10 cellular contexts compared by ENCODE assay signal in the genomic region with DNA sequence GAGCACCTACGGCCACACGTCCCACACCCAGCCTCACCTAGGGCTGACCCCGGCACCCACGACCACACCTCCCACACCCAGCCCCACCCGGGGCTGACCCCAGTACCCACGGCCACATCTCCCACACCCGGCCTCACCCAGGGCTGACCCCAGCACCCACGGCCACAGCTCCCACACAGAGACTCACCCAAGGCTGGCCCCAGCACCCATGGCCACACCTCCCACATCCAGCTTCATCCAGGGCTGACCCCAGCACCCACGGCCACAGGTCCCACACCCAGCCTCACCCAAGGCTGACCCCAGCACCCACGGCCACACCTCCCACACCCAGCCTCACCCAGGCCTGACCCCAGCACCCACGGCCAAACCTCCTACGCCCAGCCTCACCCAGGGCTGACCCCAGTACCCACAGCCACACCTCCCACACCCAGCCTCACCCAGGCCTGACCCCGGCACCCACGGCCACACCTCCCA.
"Had no signal": no experiment of that assay in that cellular context is flagged by ENCODE, and none has a peak within 500 bp of the region (broad histone marks: within the 10 kb centered on the region; RNA-seq: fewer than 3 reads in every experiment).

No MANE protein-coding gene starts in this region.

- H3K27me3 ChIP-seq: gastrocnemius medialis, neutrophil, uterus had no signal

- H3K4me3 ChIP-seq: gastrocnemius medialis, prostate gland, uterus had no signal

- DNase-seq: activated CD4-positive, alpha-beta memory T cell treated with anti-CD3 and anti-CD28 coated beads, Interleukin-2, amount 10 ng/mL, durations not matched to agents 7 days and 5 days; activated CD4-positive, alpha-beta T cell treated with anti-CD3 and anti-CD28 coated beads for 36 hours; activated CD8-positive, alpha-beta memory T cell treated with anti-CD3 and anti-CD28 coated beads, Interleukin-2, amount 50 U/mL, for 48 hours; activated naive CD4-positive, alpha-beta T cell; activated naive CD8-positive, alpha-beta T cell treated with anti-CD3 and anti-CD28 coated beads, Interleukin-2, amount 50 U/mL, for 24 hours; gastrocnemius medialis; T-helper 9 cell; uterus had no signal

- H3K36me3 ChIP-seq: gastrocnemius medialis, neutrophil, prostate gland, uterus had no signal

- H3K9me3 ChIP-seq: gastrocnemius medialis, neutrophil, prostate gland, uterus had no signal

- H3K27ac Mint-ChIP-seq: activated CD4-positive, alpha-beta memory T cell treated with anti-CD3 and anti-CD28 coated beads, Interleukin-2, amount 10 ng/mL, durations not matched to agents 7 days and 5 days; activated CD4-positive, alpha-beta T cell treated with anti-CD3 and anti-CD28 coated beads for 36 hours; activated naive CD8-positive, alpha-beta T cell treated with anti-CD3 and anti-CD28 coated beads, Interleukin-2, amount 50 U/mL, for 24 hours had no signal

- H3K4me1 Mint-ChIP-seq: activated CD4-positive, alpha-beta memory T cell treated with anti-CD3 and anti-CD28 coated beads, Interleukin-2, amount 10 ng/mL, durations not matched to agents 7 days and 5 days; activated CD4-positive, alpha-beta T cell treated with anti-CD3 and anti-CD28 coated beads for 36 hours; activated naive CD8-positive, alpha-beta T cell treated with anti-CD3 and anti-CD28 coated beads, Interleukin-2, amount 50 U/mL, for 24 hours had no signal

- H3K27me3 Mint-ChIP-seq: activated CD4-positive, alpha-beta memory T cell treated with anti-CD3 and anti-CD28 coated beads, Interleukin-2, amount 10 ng/mL, durations not matched to agents 7 days and 5 days; activated CD4-positive, alpha-beta T cell treated with anti-CD3 and anti-CD28 coated beads for 36 hours; activated naive CD8-positive, alpha-beta T cell treated with anti-CD3 and anti-CD28 coated beads, Interleukin-2, amount 50 U/mL, for 24 hours had no signal

- H3K4me3 Mint-ChIP-seq: activated CD4-positive, alpha-beta memory T cell treated with anti-CD3 and anti-CD28 coated beads, Interleukin-2, amount 10 ng/mL, durations not matched to agents 7 days and 5 days; activated CD4-positive, alpha-beta T cell treated with anti-CD3 and anti-CD28 coated beads for 36 hours; activated naive CD8-positive, alpha-beta T cell treated with anti-CD3 and anti-CD28 coated beads, Interleukin-2, amount 50 U/mL, for 24 hours had no signal

- H3K27ac ChIP-seq: gastrocnemius medialis, neutrophil, uterus had no signal

- H3K9me3 Mint-ChIP-seq: activated CD4-positive, alpha-beta memory T cell treated with anti-CD3 and anti-CD28 coated beads, Interleukin-2, amount 10 ng/mL, durations not matched to agents 7 days and 5 days; activated naive CD8-positive, alpha-beta T cell treated with anti-CD3 and anti-CD28 coated beads, Interleukin-2, amount 50 U/mL, for 24 hours had no signal

- H3K4me1 ChIP-seq: gastrocnemius medialis, uterus had no signal
